In genomic region chr15:89814112-89814742, GRCh38 we compare ENCODE assay signal across 8 cellular contexts. TPM values are rescaled to one million over a fixed set of nuclear protein-coding genes. Genes with fewer than 3 reads are reported as not detected.
DNase-seq lines count a peak whose midpoint lies in the region; ATAC-seq, FAIRE-seq and TF ChIP-seq lines count a peak whose summit lies in the region.

No MANE protein-coding gene starts in this region.

- H3K27ac ChIP-seq in CD8-positive, alpha-beta memory T cell (ENCODE audit: low read depth, low read length) = no peak overlapping the region
- H3K27ac ChIP-seq in pancreas = no peak overlapping the region

- peaks cover 16% of the 10 kb centered on the region for H3K27me3 ChIP-seq in CD8-positive, alpha-beta memory T cell (ENCODE audit: insufficient read depth, low read length, poor library complexity, severe bottlenecking)
- no peaks in the 10 kb centered on the region for H3K27me3 ChIP-seq in pancreas

- TF ChIP-seq CTCF in fibroblast of mammary gland (conservative IDR thresholded peaks at IDR 0.05; ENCODE audit: control insufficient read depth, insufficient read depth, low read depth, low read length) (no peak), pancreas (IDR thresholded peaks at IDR 0.05) (no peak)

- peaks cover 38 to 60% of the 10 kb centered on the region in 2 donors for H3K27me3 Mint-ChIP-seq in CD8-positive, alpha-beta memory T cell

- H3K4me3 ChIP-seq in CD8-positive, alpha-beta memory T cell (ENCODE audit: low read length) = no peak overlapping the region
- H3K4me3 ChIP-seq in fibroblast of mammary gland (ENCODE audit: control insufficient read depth, low read depth, low read length) (peak overlapping the region; percentile 89), pancreas (peak overlapping the region; percentile 26 to 53 (median 34))

- no peaks in the 10 kb centered on the region for H3K4me1 ChIP-seq in CD8-positive, alpha-beta memory T cell (ENCODE audit: insufficient read depth, low read length)
- H3K4me1 ChIP-seq in pancreas = peaks cover 4 to 14% (median 5%) of the 10 kb centered on the region in 3 donors

- H3K4me3 Mint-ChIP-seq in CD8-positive, alpha-beta memory T cell = peak overlapping the region; percentile 29 to 79 (median 61)

- no peak overlapping the region for H3K27ac Mint-ChIP-seq in CD8-positive, alpha-beta memory T cell

- peaks cover 3 to 11% (median 8%) of the 10 kb centered on the region in 3 donors for H3K4me1 Mint-ChIP-seq in CD8-positive, alpha-beta memory T cell

- POLR2A ChIA-PET in CD8-positive, alpha-beta memory T cell (lab: Charles Lee) = no interaction called here

- DNase-seq in CD8-positive, alpha-beta memory T cell = no peak
- DNase-seq in NOMO-1 treated with dmso at 0.1 percent for 144 hours (lab: John Stamatoyannopoulos, UW; ENCODE audit: unreplicated experiment) (peak; percentile 36), fibroblast of mammary gland (ENCODE audit: low read depth) (no peak), pancreas (no peak), HTR-8/SVneo (ENCODE audit: insufficient read length, low spot score) (no peak)

- intact Hi-C loops in pancreas (cut with DNase I) = no loop called here

- H3K9me3 ChIP-seq in CD8-positive, alpha-beta memory T cell (ENCODE audit: low read length) = no peaks in the 10 kb centered on the region
- no peaks in the 10 kb centered on the region for H3K9me3 ChIP-seq in pancreas

- WGBS in pancreas, 2 donors = 40 to 41% methylated on average over 46 to 56 of the region's 56 CpGs

- peaks cover 0 to 14% (median 9%) of the 10 kb centered on the region in 5 donors for H3K9me3 Mint-ChIP-seq in CD8-positive, alpha-beta memory T cell

- peaks cover 0 to 10% (median 2%) of the 10 kb centered on the region in 3 donors for H3K36me3 Mint-ChIP-seq in CD8-positive, alpha-beta memory T cell

- ATAC-seq in pancreas = no peak
- ATAC-seq in HG03108 (IDR thresholded peaks at IDR 0.05; ENCODE audit: unreplicated experiment) = no peak
- no peak for ATAC-seq in GM21723 (IDR thresholded peaks at IDR 0.05; ENCODE audit: unreplicated experiment)
- no peak for ATAC-seq in GM21381 (IDR thresholded peaks at IDR 0.05; ENCODE audit: unreplicated experiment)

- FAIRE-seq in pancreas (lab: Jason Lieb, UNC) = no peak
- FAIRE-seq in HTR-8/SVneo (lab: Jason Lieb, UNC) = no peak

- no peaks in the 10 kb centered on the region for H3K36me3 ChIP-seq in CD8-positive, alpha-beta memory T cell (ENCODE audit: insufficient read depth, low read length)
- H3K36me3 ChIP-seq in pancreas = no peaks in the 10 kb centered on the region

- CTCF ChIA-PET in CD8-positive, alpha-beta memory T cell (lab: Charles Lee) = no interaction called here

RNA-seq across cellular contexts. Expression of gene ANPEP, which starts 0.4 kb away (rescaled TPM):
- total RNA-seq in CD8-positive, alpha-beta memory T cell = under 1 TPM; 0.85 to 1.00 TPM
- polyA plus RNA-seq in CD8-positive, alpha-beta memory T cell = not detected
- 1,000 to 10,000 TPM in 2 of 6 donors, 100 to 1,000 TPM in 4; 401 to 1,207 (median 921) TPM for total RNA-seq in pancreas
- polyA plus RNA-seq in pancreas = 100 to 1,000 TPM; 388 to 524 TPM

RNA-seq across cellular contexts. Expression of gene MESP2, which starts 38.1 kb away (rescaled TPM):
- not detected for total RNA-seq in CD8-positive, alpha-beta memory T cell
- polyA plus RNA-seq in CD8-positive, alpha-beta memory T cell = not detected
- under 1 TPM in 4 of 6 donors, not detected in 2; 0.16 to 0.46 (median 0.30) TPM for total RNA-seq in pancreas
- polyA plus RNA-seq in pancreas = under 1 TPM in 1 of 2 donors, not detected in 1; 0.12 TPM

Comparison
In these comparisons a context has a peak if more than half of its experiments do, and no peak if none do; other contexts are left out.
1. RNA of gene ANPEP, which starts 0.4 kb away (total RNA-seq): 401 to 1,207 TPM in pancreas; 0.85 to 1.00 TPM in CD8-positive, alpha-beta memory T cell; every median in the first group is over 100 times any median in the second.